ENCODE assay signal across 8 cellular contexts in the genomic region with DNA sequence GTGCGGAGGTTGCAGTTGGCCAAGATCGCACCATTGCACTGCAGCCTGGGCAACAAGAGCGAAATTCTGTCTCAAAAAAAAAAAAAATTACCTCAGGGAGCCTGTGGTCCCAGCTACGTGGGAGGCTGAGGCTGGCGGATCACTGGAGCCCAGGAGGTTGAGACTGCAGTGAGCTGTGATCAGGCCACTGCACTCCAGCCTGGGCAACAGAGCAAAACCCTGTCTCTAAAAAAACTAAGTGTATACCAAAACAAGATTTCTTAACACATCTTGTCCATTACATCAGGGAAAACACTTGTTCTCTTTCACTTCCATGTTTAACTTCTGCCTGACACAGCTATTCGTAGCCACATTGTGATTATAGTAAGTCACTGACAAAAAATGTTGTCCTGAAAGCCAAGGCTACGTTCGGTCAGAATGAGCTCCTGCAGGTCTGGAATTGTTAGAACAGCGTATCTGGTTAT. TPM values are rescaled to one million over a fixed set of nuclear protein-coding genes. Genes with fewer than 3 reads are reported as not detected.
DNase-seq lines count a peak whose midpoint lies in the region; TF ChIP-seq lines count a peak whose summit lies in the region.

No MANE protein-coding gene starts in this region.

- TF ChIP-seq CTCF in choroid plexus epithelial cell (conservative IDR thresholded peaks at IDR 0.05; ENCODE audit: low read depth, low read length) (no peak), neural progenitor cell (IDR thresholded peaks at IDR 0.05) (no peak)

- no peak overlapping the region for H3K27ac Mint-ChIP-seq in neural progenitor cell

- H3K4me2 ChIP-seq in neural progenitor cell: no peak overlapping the region

- peak overlapping the region; percentile 92 for H3K4me3 Mint-ChIP-seq in neural progenitor cell

- no peak overlapping the region for H2AFZ ChIP-seq in neural progenitor cell (replicated peaks)

- peaks cover 41% of the 10 kb centered on the region for H3K79me2 ChIP-seq in neural progenitor cell (ENCODE audit: low read depth)

- peaks cover 21% of the 10 kb centered on the region for H4K20me1 ChIP-seq in neural progenitor cell (ENCODE audit: low read depth)

- H3K27me3 ChIP-seq in MG63: no peaks in the 10 kb centered on the region
- no peaks in the 10 kb centered on the region for H3K27me3 ChIP-seq in neural progenitor cell

- H3K36me3 ChIP-seq in MG63 (peaks cover 37% of the 10 kb centered on the region), neural progenitor cell (no peaks in the 10 kb centered on the region)

- H3K9me3 ChIP-seq in MG63 (no peaks in the 10 kb centered on the region), neural progenitor cell (ENCODE audit: low read depth) (no peaks in the 10 kb centered on the region)

- peaks cover 22% of the 10 kb centered on the region for H3K4me1 ChIP-seq in neural progenitor cell

- no peak overlapping the region for H3K27ac ChIP-seq in neural progenitor cell

- peaks cover 4% of the 10 kb centered on the region for H3K36me3 Mint-ChIP-seq in neural progenitor cell

- H3K9ac ChIP-seq in neural progenitor cell: no peak overlapping the region

- H3K27me3 Mint-ChIP-seq in neural progenitor cell (ENCODE audit: insufficient read depth, low read depth): peaks cover 6% of the 10 kb centered on the region

- H3K9me3 Mint-ChIP-seq in neural progenitor cell: peaks cover 2% of the 10 kb centered on the region

- H3K4me1 Mint-ChIP-seq in neural progenitor cell: peaks cover 29% of the 10 kb centered on the region

- peak; percentile 77 for DNase-seq in Caki2 (ENCODE audit: low read depth)
- DNase-seq in MG63: peak; percentile 53
- DNase-seq in choroid plexus epithelial cell (ENCODE audit: low read depth): peak; percentile 91
- no peak for DNase-seq in neural progenitor cell (ENCODE audit: low spot score)
- DNase-seq in UCSD-AML1 (lab: John Stamatoyannopoulos, UW; ENCODE audit: unreplicated experiment): no peak
- DNase-seq in iPS-NIHi11 (ENCODE audit: low spot score): no peak
- DNase-seq in NCI-H2171 (lab: John Stamatoyannopoulos, UW): no peak
- DNase-seq in NCI-H1694 (lab: John Stamatoyannopoulos, UW): no peak

- H3K4me3 ChIP-seq in MG63 (peak overlapping the region; percentile 85), choroid plexus epithelial cell (ENCODE audit: low read depth, low read length) (no peak overlapping the region), neural progenitor cell (no peak overlapping the region)

- H3F3A ChIP-seq in neural progenitor cell (ENCODE audit: low read depth): peaks cover 24% of the 10 kb centered on the region

- in situ Hi-C loops in Caki2 (cut with HindIII; ENCODE audit: low pct_unique_long_range_greater_than_20kb, low sequenced_read_pairs): no loop called here

RNA-seq across cellular contexts. Expression of a gene that starts 1.4 kb away (rescaled TPM):
- total RNA-seq in Caki2 (2014; rRNA removed; shearing (Covaris generic); ENCODE audit: low replicate concordance): 6.3 and 15.6 TPM in 2 replicates
- 32.4 and 98.7 TPM in 2 replicates for total RNA-seq in MG63 (2014; rRNA removed; shearing (Covaris generic); ENCODE audit: low replicate concordance)
- 38.7 and 42.7 TPM in 2 replicates for total RNA-seq in neural progenitor cell (ENCODE audit: low replicate concordance)

RNA-seq across cellular contexts. Expression of a gene that starts 2.0 kb away (rescaled TPM):
- total RNA-seq in Caki2 (2014; rRNA removed; shearing (Covaris generic); ENCODE audit: low replicate concordance): 37.8 and 52.4 TPM in 2 replicates
- total RNA-seq in MG63 (2014; rRNA removed; shearing (Covaris generic); ENCODE audit: low replicate concordance): 14.8 and 34.6 TPM in 2 replicates
- total RNA-seq in neural progenitor cell (ENCODE audit: low replicate concordance): 38.4 and 66.4 TPM in 2 replicates

RNA-seq across cellular contexts. Expression of a gene that starts 9.0 kb away (rescaled TPM):
- total RNA-seq in Caki2 (2014; rRNA removed; shearing (Covaris generic); ENCODE audit: low replicate concordance): 264 and 273 TPM in 2 replicates
- total RNA-seq in MG63 (2014; rRNA removed; shearing (Covaris generic); ENCODE audit: low replicate concordance): 10.7 and 23.4 TPM in 2 replicates
- 3.3 and 11.0 TPM in 2 replicates for total RNA-seq in neural progenitor cell (ENCODE audit: low replicate concordance)

RNA-seq across cellular contexts. Expression of a gene that starts 50.2 kb away (rescaled TPM):
- total RNA-seq in Caki2 (2014; rRNA removed; shearing (Covaris generic); ENCODE audit: low replicate concordance): 1,239 and 1,416 TPM in 2 replicates
- total RNA-seq in MG63 (2014; rRNA removed; shearing (Covaris generic); ENCODE audit: low replicate concordance): 200 and 209 TPM in 2 replicates
- 101 and 114 TPM in 2 replicates for total RNA-seq in neural progenitor cell (ENCODE audit: low replicate concordance)

RNA-seq across cellular contexts. Expression of a gene that starts 60.0 kb away (rescaled TPM):
- total RNA-seq in Caki2 (2014; rRNA removed; shearing (Covaris generic); ENCODE audit: low replicate concordance): not detected in 2 replicates
- total RNA-seq in MG63 (2014; rRNA removed; shearing (Covaris generic); ENCODE audit: low replicate concordance): not detected in 2 replicates
- 0.97 and 6.6 TPM in 2 replicates for total RNA-seq in neural progenitor cell (ENCODE audit: low replicate concordance)

Comparison
In these comparisons a context has a peak if more than half of its experiments do, and no peak if none do; other contexts are left out.
1. DNase-seq: peak in Caki2 (single experiment), MG63 (single experiment) and choroid plexus epithelial cell (single experiment); none in neural progenitor cell (single experiment), UCSD-AML1 (single experiment), iPS-NIHi11 (single experiment), NCI-H2171 (single experiment) and NCI-H1694 (single experiment).
2. RNA of a gene that starts 9.0 kb away (total RNA-seq): 264 to 273 TPM in Caki2; 10.7 to 23.4 TPM in MG63 and 3.3 to 11.0 TPM in neural progenitor cell; every median in the first group is over 10 times any median in the second.